ENCODE assay signal across 8 cellular contexts in the genomic region with DNA sequence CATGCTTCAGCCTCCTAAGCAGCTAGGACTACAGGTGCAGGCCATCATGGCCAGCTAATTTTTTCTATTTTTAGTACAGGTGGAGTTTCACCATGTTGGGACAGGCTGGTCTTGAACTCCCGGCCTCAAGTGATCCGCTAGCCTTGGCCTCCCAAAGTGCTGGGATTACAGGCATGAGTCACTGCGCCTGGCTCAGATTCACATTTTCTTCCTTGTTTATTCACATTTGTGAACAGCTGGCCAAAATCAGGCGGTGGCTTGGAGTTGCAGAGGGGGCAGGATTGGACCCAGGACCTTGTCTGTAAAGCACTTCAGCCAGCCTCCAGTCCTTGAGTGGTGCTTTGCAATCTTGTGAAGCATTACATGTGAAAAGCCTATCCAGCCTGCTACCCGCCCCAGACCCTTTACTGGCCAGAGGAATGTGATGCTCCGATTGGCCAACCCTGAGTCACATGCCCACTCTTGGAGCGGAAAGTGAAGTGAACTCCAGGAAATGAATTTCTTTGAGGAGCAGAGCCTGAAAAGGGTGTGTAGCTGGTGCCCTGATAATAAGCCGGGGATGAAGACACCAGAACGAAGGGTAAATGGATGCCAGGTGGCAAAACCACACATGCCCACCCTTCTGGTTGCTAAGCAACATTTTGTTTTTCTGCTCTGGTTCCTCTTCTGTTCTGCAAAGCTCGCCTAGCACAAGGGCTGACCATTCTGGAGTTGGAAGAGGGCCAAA.
A peak's percentile ranks its signal among the peaks of the same experiment; 100 is the strongest.
DNase-seq lines count a peak whose midpoint lies in the region; FAIRE-seq and TF ChIP-seq lines count a peak whose summit lies in the region.

No MANE protein-coding gene starts in this region.

- H3K18ac ChIP-seq in mesenchymal stem cell (ENCODE audit: low read depth in 1 of 2, low read length in 2 of 2) = peak overlapping the region; percentile 75 to 83

- no peak overlapping the region for H2AK5ac ChIP-seq in mesenchymal stem cell (ENCODE audit: low read length, severe bottlenecking)

- in situ Hi-C loops in Caki2 (cut with HindIII; ENCODE audit: low pct_unique_long_range_greater_than_20kb, low sequenced_read_pairs) = no loop called here

- peak overlapping the region; percentile 84 for H4K8ac ChIP-seq in mesenchymal stem cell (ENCODE audit: low read length)

- H3K4me3 ChIP-seq in duodenal mucosa (ENCODE audit: low read depth in 1 of 2, low read length in 2 of 2) = peak overlapping the region in 1 of 2 donors; percentile 40
- H3K4me3 ChIP-seq in mesenchymal stem cell (ENCODE audit: insufficient read depth in 1 of 2, low read depth in 1 of 2, low read length in 2 of 2) = peak overlapping the region in 1 of 2 experiments; percentile 75
- H3K4me3 ChIP-seq in urinary bladder (ENCODE audit: low read depth, low read length) = no peak overlapping the region

- peak overlapping the region; percentile 66 for H2BK120ac ChIP-seq in mesenchymal stem cell (ENCODE audit: low read depth, low read length)

- H3K9me3 ChIP-seq in duodenal mucosa (ENCODE audit: control insufficient read depth in 1 of 2, low read length in 2 of 2) (no peaks in the 10 kb centered on the region), mesenchymal stem cell (ENCODE audit: control insufficient read depth, low read length) (no peaks in the 10 kb centered on the region)

- FAIRE-seq in HTR-8/SVneo (lab: Jason Lieb, UNC) = no peak

- H3K14ac ChIP-seq in mesenchymal stem cell (ENCODE audit: low read length in 2 of 2) = no peak overlapping the region

- H2BK12ac ChIP-seq in mesenchymal stem cell (ENCODE audit: low read length in 2 of 2) = peak overlapping the region; percentile 15 to 98

- peak overlapping the region; percentile 80 for H4K91ac ChIP-seq in mesenchymal stem cell (ENCODE audit: low read length)

- H3K4me1 ChIP-seq in duodenal mucosa (ENCODE audit: control insufficient read depth in 1 of 2, insufficient read depth in 2 of 2, low read length in 2 of 2) (peaks cover 22 to 28% of the 10 kb centered on the region in 2 donors), mesenchymal stem cell (ENCODE audit: control insufficient read depth, insufficient read depth, low read depth, low read length) (peaks cover 15% of the 10 kb centered on the region), urinary bladder (ENCODE audit: insufficient read depth) (no peaks in the 10 kb centered on the region)

- no peak overlapping the region for H3K23ac ChIP-seq in mesenchymal stem cell (ENCODE audit: low read length in 2 of 2)

- H3K79me1 ChIP-seq in mesenchymal stem cell (replicated peaks; ENCODE audit: low read length, poor library complexity, severe bottlenecking) = no peaks in the 10 kb centered on the region

- no peak overlapping the region for H2AFZ ChIP-seq in mesenchymal stem cell (ENCODE audit: low read depth, low read length)

- no peak for TF ChIP-seq CTCF in GM20000 (IDR thresholded peaks at IDR 0.05; ENCODE audit: extremely low read depth, missing control alignments)

- H3K27ac ChIP-seq in duodenal mucosa (ENCODE audit: low read depth, low read length) = peak overlapping the region; percentile 3
- H3K27ac ChIP-seq in mesenchymal stem cell (ENCODE audit: low read length, poor library complexity, severe bottlenecking) = peak overlapping the region; percentile 49
- peak overlapping the region; percentile 53 for H3K27ac ChIP-seq in urinary bladder (ENCODE audit: low read depth)

- H3K9ac ChIP-seq in duodenal mucosa (ENCODE audit: low read depth in 1 of 2, low read length in 2 of 2) (no peak overlapping the region), mesenchymal stem cell (ENCODE audit: low read length) (peak overlapping the region; percentile 74)

- H3K4me2 ChIP-seq in mesenchymal stem cell (ENCODE audit: low read length, poor library complexity, severe bottlenecking) = peak overlapping the region; percentile 14

- DNase-seq in Caki2 (ENCODE audit: low read depth) (peak; percentile 97), HTR-8/SVneo (ENCODE audit: insufficient read length, low spot score) (peak; percentile 54), NOMO-1 treated with dmso at 0.1 percent for 144 hours (lab: John Stamatoyannopoulos, UW; ENCODE audit: unreplicated experiment) (peak; percentile 69), mesenchymal stem cell (peak; percentile 100), NCI-H526 treated with DMSO at 0.1 percent for 48 hours (lab: John Stamatoyannopoulos, UW) (no peak), GM20000 (ENCODE audit: low spot score) (no peak)

- no peak overlapping the region for H2BK5ac ChIP-seq in mesenchymal stem cell (ENCODE audit: low read depth, low read length, poor library complexity, severe bottlenecking)

- H2BK15ac ChIP-seq in mesenchymal stem cell (ENCODE audit: low read depth, poor library complexity, severe bottlenecking) = peak overlapping the region; percentile 67

- 27% methylated on average over 9 of the region's 10 CpGs for WGBS in mesenchymal stem cell
- WGBS in urinary bladder = 14% methylated on average over 10 of the region's 10 CpGs

- peak overlapping the region; percentile 22 to 83 for H3K4ac ChIP-seq in mesenchymal stem cell (ENCODE audit: low read depth in 1 of 2, low read length in 2 of 2)

- no peaks in the 10 kb centered on the region for H3K27me3 ChIP-seq in duodenal mucosa (ENCODE audit: control insufficient read depth in 1 of 2, insufficient read depth in 2 of 2, low read length in 2 of 2)
- no peaks in the 10 kb centered on the region for H3K27me3 ChIP-seq in mesenchymal stem cell (ENCODE audit: control insufficient read depth in 1 of 2, insufficient read depth in 1 of 2, low read length in 2 of 2)

- H3K36me3 ChIP-seq in duodenal mucosa (ENCODE audit: control insufficient read depth in 1 of 2, insufficient read depth in 2 of 2, low read length in 2 of 2) = no peaks in the 10 kb centered on the region
- no peaks in the 10 kb centered on the region for H3K36me3 ChIP-seq in mesenchymal stem cell (ENCODE audit: control insufficient read depth in 1 of 2, insufficient read depth in 2 of 2, low read depth in 1 of 2, low read length in 2 of 2)
- no peaks in the 10 kb centered on the region for H3K36me3 ChIP-seq in urinary bladder (ENCODE audit: insufficient read depth)

Comparison
In these comparisons a context has a peak if more than half of its experiments do, and no peak if none do; other contexts are left out.
1. DNase-seq: peak in Caki2 (single experiment), HTR-8/SVneo (single experiment), NOMO-1 treated with dmso at 0.1 percent for 144 hours (single experiment) and mesenchymal stem cell (single experiment); none in NCI-H526 treated with DMSO at 0.1 percent for 48 hours (single experiment) and GM20000 (single experiment).
2. H3K27ac ChIP-seq: peak in every context shown above with its lines; median percentile 53 in urinary bladder; 49 in mesenchymal stem cell; 3 in duodenal mucosa.